ENCODE assay signal across 8 cellular contexts in genomic region chr5:82278711-82279370, GRCh38. TPM values are rescaled to one million over a fixed set of nuclear protein-coding genes. Genes with fewer than 3 reads are reported as not detected.
DNase-seq lines count a peak whose midpoint lies in the region; FAIRE-seq and TF ChIP-seq lines count a peak whose summit lies in the region.

No MANE protein-coding gene starts in this region.

- no peaks in the 10 kb centered on the region for H3K27me3 ChIP-seq in adipocyte (replicated peaks; ENCODE audit: control insufficient read depth, insufficient read depth, low read length)

- DNase-seq in DMS53 (lab: John Stamatoyannopoulos, UW) (peak; percentile 32), DMS53 treated with DMSO at 0.1 percent for 48 hours (lab: John Stamatoyannopoulos, UW; ENCODE audit: unreplicated experiment) (no peak), adipocyte (ENCODE audit: low read depth) (no peak), kidney (no peak), substantia nigra (lab: John Stamatoyannopoulos, UW) (no peak), NCI-H2107 (lab: John Stamatoyannopoulos, UW) (no peak), HuH-7.5 (ENCODE audit: low spot score) (no peak)
- DNase-seq in stimulated activated CD4-positive, alpha-beta T cell treated with anti-CD3 and anti-CD28 coated beads, Interleukin-15, amount 100 ng/mL, for 24 hours, result no peak

- no peak for FAIRE-seq in kidney (lab: Jason Lieb, UNC)

- TF ChIP-seq CTCF in kidney (IDR thresholded peaks at IDR 0.05; ENCODE audit: borderline replicate concordance, extremely low read depth, insufficient read depth), result no peak

- H3K9me3 ChIP-seq in adipocyte (ENCODE audit: control insufficient read depth, low read length) (no peaks in the 10 kb centered on the region), kidney (ENCODE audit: control insufficient read depth in 1 of 2, low read length in 2 of 2) (no peaks in the 10 kb centered on the region)

- intact Hi-C loops in kidney (cut with DNase I), result no loop called here

- H3K36me3 ChIP-seq in adipocyte (ENCODE audit: control insufficient read depth, insufficient read depth, low read length, severe bottlenecking) (peaks cover 28% of the 10 kb centered on the region), kidney (ENCODE audit: control insufficient read depth in 1 of 2, insufficient read depth in 2 of 2, low read length in 2 of 2) (peaks cover 13 to 16% of the 10 kb centered on the region in 2 donors)

- H3K27ac ChIP-seq in kidney (ENCODE audit: low read depth in 2 of 2, low read length in 2 of 2) (peak overlapping the region; percentile 83 to 94), substantia nigra (ENCODE audit: low read depth, low read length, poor library complexity, severe bottlenecking) (peak overlapping the region; percentile 85)

- H3K9ac ChIP-seq in adipocyte (ENCODE audit: low read length) (peak overlapping the region; percentile 100), kidney (ENCODE audit: low read length in 2 of 2) (peak overlapping the region; percentile 61 to 78)

- H3K4me1 ChIP-seq in adipocyte (ENCODE audit: control insufficient read depth, insufficient read depth, low read length) (peaks cover 23% of the 10 kb centered on the region), kidney (ENCODE audit: control insufficient read depth in 1 of 2, insufficient read depth in 1 of 2, low read depth in 1 of 2, low read length in 2 of 2) (peaks cover 0 to 2% of the 10 kb centered on the region in 2 donors)

- peak overlapping the region; percentile 100 for H3K4me3 ChIP-seq in adipocyte (ENCODE audit: low read length)
- peak overlapping the region; percentile 83 to 99 for H3K4me3 ChIP-seq in kidney (ENCODE audit: low read length in 2 of 2)

RNA-seq across cellular contexts. Expression of gene RPS23, which starts 0.7 kb away (rescaled TPM):
- 1,470 TPM for total RNA-seq in kidney
- 2,169 TPM for polyA plus RNA-seq in kidney (ENCODE audit: insufficient read depth, low read depth, low replicate concordance)
